ENCODE assay signal across 8 cellular contexts in genomic region chr2:54330226-54331094, GRCh38.
A peak's percentile ranks its signal among the peaks of the same experiment; 100 is the strongest.
DNase-seq lines count a peak whose midpoint lies in the region; ATAC-seq, FAIRE-seq and TF ChIP-seq lines count a peak whose summit lies in the region.

No MANE protein-coding gene starts in this region.

- H3K4me3 Mint-ChIP-seq in WTC11, result peak overlapping the region; percentile 69

- H3K36me3 ChIP-seq in A673 (ENCODE audit: insufficient read depth, low read length, poor library complexity, severe bottlenecking) (no peaks in the 10 kb centered on the region), bronchial epithelial cell (ENCODE audit: control insufficient read depth, insufficient read depth, low read length) (no peaks in the 10 kb centered on the region), iPS-20b (ENCODE audit: insufficient read depth, low read depth, low read length) (no peaks in the 10 kb centered on the region), skeletal muscle tissue (ENCODE audit: control insufficient read depth in 3 of 3, insufficient read depth in 3 of 3, low read length in 3 of 3) (no peaks in the 10 kb centered on the region)

- H3K27ac ChIP-seq in A673 (ENCODE audit: low read depth, low read length, poor library complexity, severe bottlenecking), result peak overlapping the region; percentile 66
- H3K27ac ChIP-seq in iPS-20b (ENCODE audit: low read length), result no peak overlapping the region
- peak overlapping the region; percentile 80 for H3K27ac ChIP-seq in skeletal muscle tissue (ENCODE audit: low read depth, low read length)

- intact Hi-C loops in A673 (cut with micrococcal nuclease; ENCODE audit: unreplicated experiment), result no loop called here

- DNase-seq in A673 (ENCODE audit: low spot score) (peak; percentile 98), NCI-H2196 (lab: John Stamatoyannopoulos, UW; ENCODE audit: unreplicated experiment) (peak; percentile 89), WTC11 (ENCODE audit: low spot score) (peak; percentile 95), bronchial epithelial cell (ENCODE audit: low read depth) (peak; percentile 89)

- POLR2A ChIA-PET in A673 (lab: Charles Lee; ENCODE audit: low non-redundant PET), result no interaction called here
- POLR2A ChIA-PET in WTC11 (lab: Charles Lee), result no interaction called here

- H3K27me3 Mint-ChIP-seq in WTC11 (ENCODE audit: low read depth), result peaks cover 38% of the 10 kb centered on the region

- peak overlapping the region; percentile 71; the same call in 1 of the 2 replicates for H3K9ac ChIP-seq in iPS-20b (ENCODE audit: low read depth, low read length)
- H3K9ac ChIP-seq in skeletal muscle tissue (ENCODE audit: low read depth in 1 of 3, low read length in 3 of 3), result peak overlapping the region; percentile 74 to 89 (median 83)

- no peak overlapping the region for H3K27ac Mint-ChIP-seq in WTC11

- H3K9me3 ChIP-seq in A673 (ENCODE audit: low read depth, low read length, poor library complexity, severe bottlenecking) (no peaks in the 10 kb centered on the region), iPS-20b (ENCODE audit: insufficient read depth, low read depth, low read length) (peaks cover 3% of the 10 kb centered on the region; the same call in 1 of the 2 replicates), skeletal muscle tissue (ENCODE audit: control insufficient read depth in 3 of 3, low read length in 3 of 3) (no peaks in the 10 kb centered on the region)

- peaks cover 12% of the 10 kb centered on the region for H3K9me3 Mint-ChIP-seq in WTC11

- BruUV-seq in A673 (replicated peaks; lab: Mats Ljungman, UMichigan), result no TSS peak

- peaks cover 10% of the 10 kb centered on the region for H3K4me1 Mint-ChIP-seq in WTC11

- no peaks in the 10 kb centered on the region for H3K27me3 ChIP-seq in A673 (replicated peaks; ENCODE audit: insufficient read depth, low read depth, low read length, poor library complexity)
- H3K27me3 ChIP-seq in bronchial epithelial cell (ENCODE audit: control insufficient read depth, insufficient read depth, low read length), result no peaks in the 10 kb centered on the region
- peaks cover 31% of the 10 kb centered on the region for H3K27me3 ChIP-seq in iPS-20b (ENCODE audit: insufficient read depth, low read length)
- no peaks in the 10 kb centered on the region for H3K27me3 ChIP-seq in skeletal muscle tissue (ENCODE audit: control insufficient read depth in 3 of 3, insufficient read depth in 3 of 3, low read length in 3 of 3)

- TF ChIP-seq CTCF in A673 (conservative IDR thresholded peaks at IDR 0.05; ENCODE audit: low read depth, low read length) (no peak), WTC11 (IDR thresholded peaks at IDR 0.05) (no peak), bronchial epithelial cell (IDR thresholded peaks at IDR 0.05; ENCODE audit: insufficient read depth, low read length, severe bottlenecking) (no peak)

- H3K4me3 ChIP-seq in A673 (ENCODE audit: low read depth, low read length, poor library complexity, severe bottlenecking) (peak overlapping the region; percentile 49), bronchial epithelial cell (ENCODE audit: low read depth, low read length) (peak overlapping the region; percentile 61), iPS-20b (ENCODE audit: low read length) (peak overlapping the region; percentile 81), skeletal muscle tissue (ENCODE audit: low read length in 3 of 3) (peak overlapping the region; percentile 81 to 87 (median 85))

- FAIRE-seq in bronchial epithelial cell (lab: Jason Lieb, UNC), result no peak

- peaks cover 4% of the 10 kb centered on the region for H3K4me1 ChIP-seq in A673 (ENCODE audit: insufficient read depth, low read length, poor library complexity, severe bottlenecking)
- peaks cover 6% of the 10 kb centered on the region for H3K4me1 ChIP-seq in iPS-20b (ENCODE audit: insufficient read depth, low read length)
- H3K4me1 ChIP-seq in skeletal muscle tissue (ENCODE audit: control insufficient read depth in 3 of 3, insufficient read depth in 3 of 3, low read length in 3 of 3), result peaks cover 17 to 22% (median 19%) of the 10 kb centered on the region in 3 donors

- H3K36me3 Mint-ChIP-seq in WTC11, result peaks cover 3% of the 10 kb centered on the region; the same call in 1 of the 2 replicates

- ATAC-seq in GM18868 (IDR thresholded peaks at IDR 0.05; ENCODE audit: unreplicated experiment) (peak; percentile 97), HG03135 (IDR thresholded peaks at IDR 0.05; ENCODE audit: unreplicated experiment) (peak; percentile 95), WTC11 (peak; percentile 95)

- CTCF ChIA-PET in A673 (lab: Charles Lee), result no interaction called here
- CTCF ChIA-PET in WTC11 (lab: Charles Lee), result interaction anchor here (1.0 to 2.8 kb wide), 4 partner anchors 124 to 335 kb away, joined by 3 to 12 read pairs (median 4); no protein-coding TSS in a partner anchor

TF ChIP-seq in WTC11, 78 proteins besides CTCF, POLR2A, EP300 and RAD21 (continues in another document):
- TF ChIP-seq GABPB1 (CRISPR knock-in tag; IDR thresholded peaks at IDR 0.05) (peak; percentile 72; the same call in 1 of the 2 replicates), FOXK1 (CRISPR knock-in tag; IDR thresholded peaks at IDR 0.05) (peak; percentile 76), FOXP1 (CRISPR knock-in tag; IDR thresholded peaks at IDR 0.05; ENCODE audit: borderline replicate concordance) (peak; percentile 97), ZNF232 (CRISPR knock-in tag; IDR thresholded peaks at IDR 0.05) (peak; percentile 90), IRF1 (CRISPR knock-in tag; IDR thresholded peaks at IDR 0.05) (peak; percentile 91), NR1H2 (CRISPR knock-in tag; IDR thresholded peaks at IDR 0.05) (no peak), ETV6 (CRISPR knock-in tag; IDR thresholded peaks at IDR 0.05) (peak; percentile 95), SMAD4 (CRISPR knock-in tag; IDR thresholded peaks at IDR 0.05) (no peak), ZNF121 (CRISPR knock-in tag; IDR thresholded peaks at IDR 0.05) (0 out of 2 replicates have a peak, but pooled peaks have one; percentile 3), ESRRA (CRISPR knock-in tag; IDR thresholded peaks at IDR 0.05; ENCODE audit: borderline replicate concordance) (peak; percentile 79; the same call in 1 of the 2 replicates), ZNF416 (CRISPR knock-in tag; IDR thresholded peaks at IDR 0.05) (0 out of 2 replicates have a peak, but pooled peaks have one; percentile 19), ZNF671 (CRISPR knock-in tag; IDR thresholded peaks at IDR 0.05) (no peak), NFE2L1 (CRISPR knock-in tag; IDR thresholded peaks at IDR 0.05) (peak; percentile 86; the same call in 1 of the 2 replicates), ZBTB43 (CRISPR knock-in tag; IDR thresholded peaks at IDR 0.05) (peak; percentile 70; the same call in 1 of the 2 replicates), ELF4 (CRISPR knock-in tag; IDR thresholded peaks at IDR 0.05; ENCODE audit: low read depth) (no peak; the same call in 1 of the 2 replicates), USF1 (CRISPR knock-in tag; IDR thresholded peaks at IDR 0.05) (peak; percentile 53; the same call in 1 of the 2 replicates), SP1 (CRISPR knock-in tag; conservative IDR thresholded peaks at IDR 0.05) (peak; percentile 43; the same call in 1 of the 2 replicates)
- TF ChIP-seq, protein P1, sequence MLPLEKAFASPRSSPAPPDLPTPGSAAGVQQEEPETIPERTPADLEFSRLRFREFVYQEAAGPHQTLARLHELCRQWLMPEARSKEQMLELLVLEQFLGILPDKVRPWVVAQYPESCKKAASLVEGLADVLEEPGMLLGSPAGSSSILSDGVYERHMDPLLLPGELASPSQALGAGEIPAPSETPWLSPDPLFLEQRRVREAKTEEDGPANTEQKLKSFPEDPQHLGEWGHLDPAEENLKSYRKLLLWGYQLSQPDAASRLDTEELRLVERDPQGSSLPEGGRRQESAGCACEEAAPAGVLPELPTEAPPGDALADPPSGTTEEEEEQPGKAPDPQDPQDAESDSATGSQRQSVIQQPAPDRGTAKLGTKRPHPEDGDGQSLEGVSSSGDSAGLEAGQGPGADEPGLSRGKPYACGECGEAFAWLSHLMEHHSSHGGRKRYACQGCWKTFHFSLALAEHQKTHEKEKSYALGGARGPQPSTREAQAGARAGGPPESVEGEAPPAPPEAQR (CRISPR knock-in tag; IDR thresholded peaks at IDR 0.05), result no peak
